ENCODE assay signal across 30 cellular contexts in genomic region chr13:70014337-70014736, GRCh38.
"Had no signal": no experiment of that assay in that cellular context is flagged by ENCODE, and none has a peak within 500 bp of the region (broad histone marks: within the 10 kb centered on the region; RNA-seq: fewer than 3 reads in every experiment).

No MANE protein-coding gene starts in this region.

- DNase-seq: activated effector memory CD4-positive, alpha-beta T cell treated with anti-CD3 and anti-CD28 coated beads, Interleukin-2, amount 50 U/mL, for 16 hours; activated effector memory CD4-positive, alpha-beta T cell treated with Interleukin-2 at 50 U/mL for 16 hours; activated gamma-delta T cell; activated gamma-delta T cell treated with Interleukin-2 at 50 U/mL for 16 hours; activated naive CD4-positive, alpha-beta T cell; activated naive CD4-positive, alpha-beta T cell treated with anti-CD3 and anti-CD28 coated beads for 36 hours; activated naive CD4-positive, alpha-beta T cell treated with anti-CD3 and anti-CD28 coated beads, Interleukin-2, amount 10 ng/mL, durations not matched to agents 7 days and 5 days; activated naive CD4-positive, alpha-beta T cell treated with anti-CD3 and anti-CD28 coated beads, Interleukin-2, amount 50 U/mL, for 16 hours; activated naive CD4-positive, alpha-beta T cell treated with Interleukin-2 at 50 U/mL for 16 hours; activated naive CD8-positive, alpha-beta T cell treated with anti-CD3 and anti-CD28 coated beads for 36 hours; activated naive CD8-positive, alpha-beta T cell treated with anti-CD3 and anti-CD28 coated beads, Interleukin-2, amount 10 ng/mL, durations not matched to agents 7 days and 5 days; activated naive CD8-positive, alpha-beta T cell treated with anti-CD3 and anti-CD28 coated beads, Interleukin-2, amount 50 U/mL, for 24 hours; activated T-cell treated with anti-CD3 and anti-CD28 coated beads, Interleukin-2, amount 50 U/mL, for 1 hour; activated T-cell treated with anti-CD3 and anti-CD28 coated beads, Interleukin-2, amount 50 U/mL, for 24 hours; activated T-cell treated with anti-CD3 and anti-CD28 coated beads, Interleukin-2, amount 50 U/mL, for 4 hours; activated T-cell treated with anti-CD3 and anti-CD28 coated beads, Interleukin-2, amount 50 U/mL, for 48 hours; activated T-cell treated with anti-CD3 and anti-CD28 coated beads, Interleukin-2, amount 50 U/mL, for 72 hours; adrenal gland; amniotic stem cell; amygdala; anterior cingulate cortex; aorta; body of pancreas; brain microvascular endothelial cell; caudate nucleus; central memory CD4-positive, alpha-beta T cell; cerebellar nuclear complex had no signal

- H3K27ac ChIP-seq: adrenal gland, ascending aorta, body of pancreas, brain microvascular endothelial cell, breast epithelium, cardiac muscle cell had no signal

- H3K9me3 ChIP-seq: adrenal gland, ascending aorta, body of pancreas had no signal

- H3K27me3 ChIP-seq: adrenal gland, ascending aorta, body of pancreas, brain microvascular endothelial cell, breast epithelium, cardiac muscle cell had no signal

- H3K4me1 ChIP-seq: adrenal gland, ascending aorta, body of pancreas, breast epithelium had no signal

- H3K4me3 ChIP-seq: adrenal gland, ascending aorta, body of pancreas, breast epithelium, cardiac muscle cell had no signal

- H3K36me3 ChIP-seq: adrenal gland, ascending aorta, brain microvascular endothelial cell, breast epithelium, cardiac muscle cell had no signal
